ENCODE assay signal across 19 cellular contexts in the genomic region with DNA sequence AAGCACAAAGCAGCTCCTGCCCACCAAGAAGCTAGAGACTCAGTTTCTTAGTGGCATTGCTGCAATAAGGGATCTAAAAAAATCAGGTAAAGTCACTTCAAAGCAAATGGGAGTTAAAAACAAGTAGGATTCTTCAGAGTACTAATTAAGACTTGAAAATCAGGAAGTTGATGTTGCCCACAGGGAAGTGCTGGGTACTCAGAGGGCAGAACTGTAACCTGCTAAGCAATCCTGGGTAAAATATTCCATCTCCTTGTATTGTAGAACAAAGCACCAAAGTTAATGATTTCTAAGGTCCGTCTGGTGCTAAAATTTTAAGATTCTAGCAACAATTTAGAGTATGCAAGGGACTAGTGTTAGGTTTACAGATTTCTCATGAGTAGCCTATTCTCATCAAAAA.
"Had no signal": no experiment of that assay in that cellular context is flagged by ENCODE, and none has a peak within 500 bp of the region (broad histone marks: within the 10 kb centered on the region; RNA-seq: fewer than 3 reads in every experiment).

No MANE protein-coding gene starts in this region.

- ATAC-seq: activated CD8-positive, alpha-beta T cell treated with anti-CD3 and anti-CD28 coated beads for 36 hours; activated T-cell treated with anti-CD3 and anti-CD28 coated beads, Interleukin-2, amount 50 U/mL, for 4 hours; gastroesophageal sphincter; heart left ventricle; naive thymus-derived CD8-positive, alpha-beta T cell; pancreas; sciatic nerve; stimulated activated effector memory CD8-positive, alpha-beta T cell treated with anti-CD3 and anti-CD28 coated beads, Interleukin-12 subunit alpha, Interleukin-12 subunit beta, amount 100 ng/mL, for 72 hours had no signal

- H3K27me3 Mint-ChIP-seq: activated B cell treated with CpG ODN at 0.5 μM for 24 hours; activated CD4-positive, alpha-beta T cell treated with anti-CD3 and anti-CD28 coated beads, Interleukin-2, amount 10 ng/mL, durations not matched to agents 24 days and 14 days; activated CD8-positive, alpha-beta T cell treated with anti-CD3 and anti-CD28 coated beads for 36 hours; naive thymus-derived CD8-positive, alpha-beta T cell; type B pancreatic cell had no signal

- DNase-seq: activated B cell treated with CpG ODN at 0.5 μM for 24 hours; activated CD4-positive, alpha-beta T cell treated with anti-CD3 and anti-CD28 coated beads, Interleukin-2, amount 10 ng/mL, durations not matched to agents 24 days and 14 days; activated CD8-positive, alpha-beta T cell treated with anti-CD3 and anti-CD28 coated beads for 36 hours; activated naive CD4-positive, alpha-beta T cell treated with anti-CD3 and anti-CD28 coated beads for 36 hours; activated T-cell treated with anti-CD3 and anti-CD28 coated beads, Interleukin-2, amount 50 U/mL, for 4 hours; adrenal gland; effector CD4-positive, alpha-beta T cell; heart left ventricle; immature natural killer cell; mesendoderm; naive thymus-derived CD8-positive, alpha-beta T cell; pancreas; stimulated activated CD4-positive, alpha-beta T cell treated with anti-CD3 and anti-CD28 coated beads, Interleukin-4, amount 100 ng/mL, for 24 hours; stomach; testis had no signal

- H3K4me1 Mint-ChIP-seq: activated B cell treated with CpG ODN at 0.5 μM for 24 hours; immature natural killer cell; stimulated activated effector memory CD8-positive, alpha-beta T cell treated with anti-CD3 and anti-CD28 coated beads, Interleukin-12 subunit alpha, Interleukin-12 subunit beta, amount 100 ng/mL, for 72 hours had no signal

- H3K9me3 Mint-ChIP-seq: activated B cell treated with CpG ODN at 0.5 μM for 24 hours; activated CD4-positive, alpha-beta T cell treated with anti-CD3 and anti-CD28 coated beads, Interleukin-2, amount 10 ng/mL, durations not matched to agents 24 days and 14 days; activated CD8-positive, alpha-beta T cell treated with anti-CD3 and anti-CD28 coated beads for 36 hours; activated naive CD4-positive, alpha-beta T cell treated with anti-CD3 and anti-CD28 coated beads for 36 hours; activated T-cell treated with anti-CD3 and anti-CD28 coated beads, Interleukin-2, amount 50 U/mL, for 4 hours; immature natural killer cell; naive thymus-derived CD8-positive, alpha-beta T cell; stimulated activated effector memory CD8-positive, alpha-beta T cell treated with anti-CD3 and anti-CD28 coated beads, Interleukin-12 subunit alpha, Interleukin-12 subunit beta, amount 100 ng/mL, for 72 hours; type B pancreatic cell had no signal

- H3K4me3 Mint-ChIP-seq: activated B cell treated with CpG ODN at 0.5 μM for 24 hours; activated CD4-positive, alpha-beta T cell treated with anti-CD3 and anti-CD28 coated beads, Interleukin-2, amount 10 ng/mL, durations not matched to agents 24 days and 14 days; activated CD8-positive, alpha-beta T cell treated with anti-CD3 and anti-CD28 coated beads for 36 hours; activated naive CD4-positive, alpha-beta T cell treated with anti-CD3 and anti-CD28 coated beads for 36 hours; activated T-cell treated with anti-CD3 and anti-CD28 coated beads, Interleukin-2, amount 50 U/mL, for 4 hours; immature natural killer cell; naive thymus-derived CD8-positive, alpha-beta T cell; stimulated activated effector memory CD8-positive, alpha-beta T cell treated with anti-CD3 and anti-CD28 coated beads, Interleukin-12 subunit alpha, Interleukin-12 subunit beta, amount 100 ng/mL, for 72 hours; type B pancreatic cell had no signal

- H3K27ac Mint-ChIP-seq: activated B cell treated with CpG ODN at 0.5 μM for 24 hours; activated CD4-positive, alpha-beta T cell treated with anti-CD3 and anti-CD28 coated beads, Interleukin-2, amount 10 ng/mL, durations not matched to agents 24 days and 14 days; activated CD8-positive, alpha-beta T cell treated with anti-CD3 and anti-CD28 coated beads for 36 hours; activated naive CD4-positive, alpha-beta T cell treated with anti-CD3 and anti-CD28 coated beads for 36 hours; immature natural killer cell; stimulated activated effector memory CD8-positive, alpha-beta T cell treated with anti-CD3 and anti-CD28 coated beads, Interleukin-12 subunit alpha, Interleukin-12 subunit beta, amount 100 ng/mL, for 72 hours; type B pancreatic cell had no signal
